Comparison of ENCODE assay signal across 11 cellular contexts in genomic region chr16:88446061-88446460, GRCh38.
"Had no signal": no experiment of that assay in that cellular context is flagged by ENCODE, and none has a peak within 500 bp of the region (broad histone marks: within the 10 kb centered on the region; RNA-seq: fewer than 3 reads in every experiment).

No MANE protein-coding gene starts in this region.

- H3K27ac Mint-ChIP-seq: GM23338, H9, HFFc6 had no signal

- H3K27ac ChIP-seq: GM23248 had no signal

- FAIRE-seq: H1, H54 had no signal

- H3K4me3 ChIP-seq: GM23248, GM23338, HAP-1 had no signal

- H3K9ac ChIP-seq: GM23248 had no signal

- H3K9me3 Mint-ChIP-seq: GM23338, H9, HFFc6 had no signal

- ATAC-seq: GM23338, HCT116 had no signal

- H3K9me3 ChIP-seq: HAP-1 had no signal

- H3K4me1 ChIP-seq: HAP-1 had no signal

- DNase-seq: GM23248, GOT3, H7, H9, HCEC 1CT, HFFc6 had no signal

- H2AFZ ChIP-seq: GM23248, GM23338 had no signal

- H3K4me2 ChIP-seq: GM23338 had no signal

- H3K4me3 Mint-ChIP-seq: GM23338, H9, HFFc6 had no signal

- H3K36me3 ChIP-seq: HAP-1 had no signal

- H3K4me1 Mint-ChIP-seq: GM23338 had no signal
